In genomic region chr6:167660944-167661343, GRCh38 we compare ENCODE assay signal across 33 cellular contexts.
DNase-seq lines count a peak whose midpoint lies in the region; ATAC-seq, FAIRE-seq and TF ChIP-seq lines count a peak whose summit lies in the region.
"Had no signal": no experiment of that assay in that cellular context is flagged by ENCODE, and none has a peak within 500 bp of the region (broad histone marks: within the 10 kb centered on the region; RNA-seq: fewer than 3 reads in every experiment).

No MANE protein-coding gene starts in this region.

- H3K14ac ChIP-seq in H1 (ENCODE audit: insufficient read length), result no peak overlapping the region

- peak overlapping the region; percentile 90; the same call in 1 of the 2 replicates for H2BK20ac ChIP-seq in H1 (ENCODE audit: low read length)

- intact Hi-C loops in HepG2 (cut with micrococcal nuclease; ENCODE audit: unreplicated experiment), result no loop called here

- H3K23me2 ChIP-seq in H1 (ENCODE audit: low read depth, low read length), result no peaks in the 10 kb centered on the region; the same call in 1 of the 2 replicates

- H3K79me2 ChIP-seq in H1 (ENCODE audit: control insufficient read depth in 1 of 2, insufficient read depth in 2 of 2, low read length in 2 of 2), result no peaks in the 10 kb centered on the region
- no peaks in the 10 kb centered on the region for H3K79me2 ChIP-seq in HepG2 (ENCODE audit: insufficient read depth, low read length)

- no peak overlapping the region for H3K23ac ChIP-seq in H1 (ENCODE audit: insufficient read length)

- H3K4me2 ChIP-seq in H1 (ENCODE audit: insufficient read depth in 1 of 2, low read depth in 2 of 2, low read length in 2 of 2) (no peak overlapping the region), HepG2 (ENCODE audit: low read depth, low read length) (peak overlapping the region; percentile 81)

- DNase-seq in RKO (ENCODE audit: low spot score) (peak; percentile 2), H1 (ENCODE audit: low read depth in 1 of 2, low spot score in 2 of 2) (no peak), HepG2 (ENCODE audit: low spot score) (no peak), omental fat pad (ENCODE audit: low spot score) (no peak), RPMI8226 (no peak)
- no peak for DNase-seq in stimulated activated CD4-positive, alpha-beta T cell treated with anti-CD3 and anti-CD28 coated beads, Interleukin-2, amount 100 ng/mL, for 24 hours
- DNase-seq: activated CD8-positive, alpha-beta memory T cell treated with anti-CD3 and anti-CD28 coated beads, Interleukin-2, amount 10 ng/mL, durations not matched to agents 7 days and 5 days; activated gamma-delta T cell; activated naive CD8-positive, alpha-beta T cell treated with anti-CD3 and anti-CD28 coated beads for 36 hours; activated T-cell treated with anti-CD3 and anti-CD28 coated beads, Interleukin-2, amount 50 U/mL, for 4 hours; anterior cingulate cortex; central memory CD4-positive, alpha-beta T cell; cortex of kidney; effector memory CD8-positive, alpha-beta T cell; GM23248; KBM-7; kidney; mammary epithelial cell; NCI-H1092 treated with DMSO at 0.1 percent for 48 hours; NCI-H187; NCI-H2171; NCI-H82; stimulated activated naive CD4-positive, alpha-beta T cell treated with Interleukin-2 at 50 U/mL for 16 hours; T-helper 1 cell had no signal

- no peak overlapping the region for H3K56ac ChIP-seq in H1 (replicated peaks; ENCODE audit: insufficient read length, low read depth, low read length)

- no TSS peak for BruUV-seq in HepG2 (replicated peaks; lab: Mats Ljungman, UMichigan)

- no peak overlapping the region for H3K9ac ChIP-seq in H1 (replicated peaks in 1 of 4; ENCODE audit: extremely low read depth in 1 of 4, low read depth in 3 of 4, low read length in 3 of 4)
- no peak overlapping the region for H3K9ac ChIP-seq in HepG2 (ENCODE audit: insufficient read depth, low read depth, low read length)
- H3K9ac ChIP-seq: GM23248 had no signal

- TF ChIP-seq POLR2A in H1 (IDR thresholded peaks at IDR 0.05; ENCODE audit: control extremely low read depth in 1 of 2, low read depth in 2 of 2, low read length in 2 of 2) (no peak), HepG2 (IDR thresholded peaks at IDR 0.05; ENCODE audit: insufficient read depth in 1 of 2, low read depth in 2 of 2, low read length in 2 of 2) (no peak)

- TF ChIP-seq CTCF in H1 (IDR thresholded peaks at IDR 0.05; ENCODE audit: control extremely low read depth in 1 of 3, insufficient read depth in 1 of 3, low read depth in 1 of 3, low read length in 3 of 3) (no peak), HepG2 (CRISPR knock-in tag; IDR thresholded peaks at IDR 0.05) (no peak), omental fat pad (IDR thresholded peaks at IDR 0.05) (no peak)

- H2BK12ac ChIP-seq in H1 (ENCODE audit: low read depth, low read length), result no peak overlapping the region

- POLR2A ChIA-PET in H1 (lab: Charles Lee; ENCODE audit: partially characterized antibody) (interaction anchor here (1.3 kb wide), 1 partner anchor 116 kb away, joined by 3 read pairs; no protein-coding TSS in a partner anchor), HepG2 (lab: Yijun Ruan, JAX) (interaction anchor here (0.9 kb wide), 1 partner anchor 15 kb away, joined by 3 read pairs; no protein-coding TSS in a partner anchor)

- no peak overlapping the region for H2BK15ac ChIP-seq in H1 (ENCODE audit: low read length)

- in situ Hi-C loops in HepG2 (cut with HindIII; ENCODE audit: extremely low pct_ligation_motif_present, low pct_unique_long_range_greater_than_20kb), result no loop called here

- H3K27me3 ChIP-seq in H1 (replicated peaks in 1 of 4; ENCODE audit: control insufficient read depth in 3 of 4, extremely low read depth in 1 of 4, insufficient read depth in 3 of 4, low read length in 3 of 4) (no peaks in the 10 kb centered on the region), HepG2 (ENCODE audit: control insufficient read depth in 1 of 2, insufficient read depth in 2 of 2, low read length in 2 of 2) (no peaks in the 10 kb centered on the region)
- H3K27me3 ChIP-seq: neutrophil had no signal

- H4K91ac ChIP-seq in H1 (replicated peaks; ENCODE audit: insufficient read length, low read length), result no peak overlapping the region

- no peak overlapping the region for H3K4ac ChIP-seq in H1 (replicated peaks; ENCODE audit: insufficient read length, low read depth, low read length)

- FAIRE-seq in H1 (lab: Jason Lieb, UNC), result no peak
- no peak for FAIRE-seq in HepG2 (lab: Jason Lieb, UNC)
- FAIRE-seq: A204.1, D721Med, kidney, RCC 7860, urothelium cell line had no signal

- H2AFZ ChIP-seq in H1 (ENCODE audit: low read length), result no peak overlapping the region
- H2AFZ ChIP-seq in HepG2 (ENCODE audit: low read length), result no peak overlapping the region
- H2AFZ ChIP-seq: GM23248 had no signal

- WGBS in H1 (ENCODE audit: extremely low coverage in 1 of 2, insufficient coverage in 1 of 2, insufficient read length in 1 of 2, insufficient replicate concordance in 2 of 2, low coverage in 1 of 2, low lambda C conversion rate in 2 of 2, missing lambda C conversion rate in 1 of 2), 2 experiments, result 89% methylated on average over 8 of the region's 8 CpGs; no CpG with 5 or more reads in 1 of the 2 experiments
- WGBS in HepG2 (ENCODE audit: low lambda C conversion rate), result 41% methylated on average over 8 of the region's 8 CpGs

- H3K4me3 ChIP-seq in H1 (ENCODE audit: extremely low read depth in 1 of 4, insufficient read depth in 2 of 4, low read depth in 3 of 4, low read length in 4 of 4) (no peak overlapping the region), HepG2 (replicated peaks in 1 of 3; ENCODE audit: insufficient read depth in 1 of 3, low read depth in 2 of 3, low read length in 3 of 3) (peak overlapping the region in 2 of 3 experiments; percentile 35 to 38; a peak in 4 of 6 replicates)
- H3K4me3 ChIP-seq: GM23248, suprapubic skin had no signal

- H2BK5ac ChIP-seq in H1 (ENCODE audit: low read depth, low read length), result no peak overlapping the region

- no peak overlapping the region for H3K18ac ChIP-seq in H1 (ENCODE audit: extremely low read depth, low read length)

- no peak overlapping the region for H4K5ac ChIP-seq in H1 (ENCODE audit: insufficient read length, low read depth, low read length)

- H3K9me3 ChIP-seq in H1 (ENCODE audit: insufficient read depth in 2 of 2, low read depth in 1 of 2, low read length in 1 of 2), result no peaks in the 10 kb centered on the region
- no peaks in the 10 kb centered on the region for H3K9me3 ChIP-seq in HepG2 (ENCODE audit: low read length)
- H3K9me3 ChIP-seq: neutrophil, suprapubic skin had no signal

- no peaks in the 10 kb centered on the region for H4K20me1 ChIP-seq in H1 (replicated peaks in 1 of 2; ENCODE audit: control insufficient read depth in 1 of 2, insufficient read depth in 2 of 2, low read length in 2 of 2)
- H4K20me1 ChIP-seq in HepG2 (ENCODE audit: insufficient read depth, low read length), result no peaks in the 10 kb centered on the region

- TF ChIP-seq RAD21 in H1 (IDR thresholded peaks at IDR 0.05 in 1 of 2, conservative IDR thresholded peaks at IDR 0.05 in 1 of 2; ENCODE audit: low read depth in 2 of 2, low read length in 2 of 2) (no peak), HepG2 (CRISPR knock-in tag; IDR thresholded peaks at IDR 0.05) (no peak)

- H2BK120ac ChIP-seq in H1 (replicated peaks; ENCODE audit: low read depth, low read length), result no peak overlapping the region

- ATAC-seq in HepG2, result no peak; the same call in 2 of the 3 replicates
- peak; percentile 51 for ATAC-seq in omental fat pad (ENCODE audit: low FRiP score)
- ATAC-seq in HG02885 (IDR thresholded peaks at IDR 0.05; ENCODE audit: poor library complexity, unreplicated experiment), result no peak
- ATAC-seq in HG02642 (IDR thresholded peaks at IDR 0.05; ENCODE audit: poor library complexity, unreplicated experiment), result no peak
- ATAC-seq: activated CD8-positive, alpha-beta memory T cell treated with anti-CD3 and anti-CD28 coated beads, Interleukin-2, amount 10 ng/mL, durations not matched to agents 7 days and 5 days; activated T-cell treated with anti-CD3 and anti-CD28 coated beads, Interleukin-2, amount 50 U/mL, for 4 hours; effector memory CD8-positive, alpha-beta T cell; esophagus mucosa had no signal

- no peak overlapping the region for H2AK5ac ChIP-seq in H1 (ENCODE audit: low read depth, low read length)

- H3K4me1 ChIP-seq in H1 (replicated peaks in 1 of 4; ENCODE audit: control insufficient read depth in 3 of 4, insufficient read depth in 4 of 4, low read length in 3 of 4), result no peaks in the 10 kb centered on the region; a peak in 1 of 7 replicates
- H3K4me1 ChIP-seq in HepG2 (ENCODE audit: insufficient read depth, low read length), result peaks cover 63% of the 10 kb centered on the region
- H3K4me1 ChIP-seq: suprapubic skin had no signal

- no peaks in the 10 kb centered on the region for H3K79me1 ChIP-seq in H1 (ENCODE audit: low read depth, low read length)

- CTCF ChIA-PET in H1 (lab: Charles Lee; ENCODE audit: partially characterized antibody) (interaction anchor here (2.1 kb wide), 1 partner anchor 16 kb away, joined by 10 read pairs; no protein-coding TSS in a partner anchor), HepG2 (lab: Yijun Ruan, JAX; ENCODE audit: low intra/inter-chr PET ratio, low total read pairs) (no interaction called here)

- H3K27ac ChIP-seq in H1 (ENCODE audit: low read depth, low read length) (no peak overlapping the region), HepG2 (ENCODE audit: extremely low read length, insufficient read depth, low read length) (no peak overlapping the region)
- H3K27ac ChIP-seq: GM23248, neutrophil, suprapubic skin had no signal

- TF ChIP-seq EP300 in H1 (IDR thresholded peaks at IDR 0.05; ENCODE audit: borderline replicate concordance in 1 of 2, low read depth in 2 of 2, low read length in 2 of 2) (no peak), HepG2 (IDR thresholded peaks at IDR 0.05; ENCODE audit: low read depth in 2 of 2, low read length in 2 of 2) (no peak), HepG2 (CRISPR knock-in tag; IDR thresholded peaks at IDR 0.05; ENCODE audit: borderline replicate concordance) (no peak)

- H4K8ac ChIP-seq in H1 (ENCODE audit: extremely low read depth, insufficient read depth, low read length), result no peak overlapping the region

- no peaks in the 10 kb centered on the region for H3K36me3 ChIP-seq in H1 (ENCODE audit: control insufficient read depth in 2 of 4, insufficient read depth in 4 of 4, low read length in 3 of 4)
- no peaks in the 10 kb centered on the region for H3K36me3 ChIP-seq in HepG2 (replicated peaks in 1 of 2; ENCODE audit: control insufficient read depth in 1 of 2, insufficient read depth in 2 of 2, low read length in 2 of 2)
- H3K36me3 ChIP-seq: neutrophil, suprapubic skin had no signal

TF ChIP-seq in H1, 55 proteins besides CTCF, POLR2A, EP300 and RAD21:
- TF ChIP-seq RBBP5 (IDR thresholded peaks at IDR 0.05; ENCODE audit: borderline replicate concordance, low read depth, low read length), result no peak

TF ChIP-seq in HepG2, 621 proteins besides CTCF, POLR2A, EP300 and RAD21 (continues in another document):
- TF ChIP-seq LCORL (IDR thresholded peaks at IDR 0.05) (no peak), LCORL (CRISPR knock-in tag; IDR thresholded peaks at IDR 0.05) (no peak)

Comparison
In these comparisons a context has a peak if more than half of its experiments do, and no peak if none do; other contexts are left out.
1. H3K4me3 ChIP-seq: peak in HepG2 (2 of 3); none in H1 (0 of 4).